In genomic region chr10:132885451-132886210, GRCh38 we compare ENCODE assay signal across 29 cellular contexts. TPM values are rescaled to one million over a fixed set of nuclear protein-coding genes. Genes with fewer than 3 reads are reported as not detected.
DNase-seq lines count a peak whose midpoint lies in the region; ATAC-seq, FAIRE-seq and TF ChIP-seq lines count a peak whose summit lies in the region.
"Had no signal": no experiment of that assay in that cellular context is flagged by ENCODE, and none has a peak within 500 bp of the region (broad histone marks: within the 10 kb centered on the region; RNA-seq: fewer than 3 reads in every experiment).

No MANE protein-coding gene starts in this region.

- H3K36me3 Mint-ChIP-seq in activated naive CD4-positive, alpha-beta T cell treated with anti-CD3 and anti-CD28 coated beads, Interleukin-2, amount 10 ng/mL, durations not matched to agents 7 days and 5 days, result no peaks in the 10 kb centered on the region
- no peaks in the 10 kb centered on the region for H3K36me3 Mint-ChIP-seq in type B pancreatic cell
- H3K36me3 Mint-ChIP-seq: activated CD4-positive, alpha-beta memory T cell treated with anti-CD3 and anti-CD28 coated beads for 36 hours; activated naive CD4-positive, alpha-beta T cell treated with anti-CD3 and anti-CD28 coated beads, Interleukin-2, amount 50 U/mL, for 24 hours; CD4-positive, alpha-beta memory T cell; stimulated activated effector memory CD8-positive, alpha-beta T cell treated with anti-CD3 and anti-CD28 coated beads, Interleukin-12 subunit alpha, Interleukin-12 subunit beta, amount 100 ng/mL, for 72 hours had no signal

- H3K4me3 ChIP-seq in H1 (ENCODE audit: extremely low read depth in 1 of 4, insufficient read depth in 2 of 4, low read depth in 3 of 4, low read length in 4 of 4), result no peak overlapping the region
- no peak overlapping the region for H3K4me3 ChIP-seq in mucosa of descending colon
- H3K4me3 ChIP-seq: gastrocnemius medialis, uterus had no signal

- ATAC-seq in mucosa of descending colon, result no peak
- ATAC-seq: gastrocnemius medialis, HCT116 had no signal

- TF ChIP-seq CTCF in H1 (IDR thresholded peaks at IDR 0.05; ENCODE audit: control extremely low read depth in 1 of 3, insufficient read depth in 1 of 3, low read depth in 1 of 3, low read length in 3 of 3) (no peak), mucosa of descending colon (IDR thresholded peaks at IDR 0.05) (no peak), type B pancreatic cell (conservative IDR thresholded peaks at IDR 0.05) (no peak)

- H3K23ac ChIP-seq in H1 (ENCODE audit: insufficient read length), result no peak overlapping the region

- intact Hi-C loops in mucosa of descending colon (cut with DNase I, micrococcal nuclease), result no loop called here

- no peak overlapping the region for H2AFZ ChIP-seq in H1 (ENCODE audit: low read length)

- peaks cover 6% of the 10 kb centered on the region; the same call in 1 of the 2 replicates for H3K23me2 ChIP-seq in H1 (ENCODE audit: low read depth, low read length)

- CTCF ChIA-PET in activated naive CD4-positive, alpha-beta T cell treated with anti-CD3 and anti-CD28 coated beads, Interleukin-2, amount 10 ng/mL, durations not matched to agents 7 days and 5 days (lab: Charles Lee), result no interaction called here
- CTCF ChIA-PET in H1 (lab: Charles Lee; ENCODE audit: partially characterized antibody), result interaction anchor here (0.7 to 2.3 kb wide), 8 partner anchors 10 to 77 kb away, joined by 3 to 8 read pairs (median 4); no protein-coding TSS in a partner anchor

- DNase-seq in activated naive CD4-positive, alpha-beta T cell treated with anti-CD3 and anti-CD28 coated beads, Interleukin-2, amount 10 ng/mL, durations not matched to agents 7 days and 5 days, result peak; percentile 15
- no peak for DNase-seq in activated naive CD4-positive, alpha-beta T cell (lab: John Stamatoyannopoulos, UW)
- DNase-seq in H1 (ENCODE audit: low read depth in 1 of 2, low spot score in 2 of 2) (no peak), mucosa of descending colon (peak in 2 of 3 donors; percentile 16 to 39), type B pancreatic cell (ENCODE audit: extremely low spot score, unreplicated experiment) (peak; percentile 61), NCI-H2107 (lab: John Stamatoyannopoulos, UW) (no peak), UCSD-AML1 (lab: John Stamatoyannopoulos, UW; ENCODE audit: unreplicated experiment) (no peak)
- DNase-seq in activated CD4-positive, CD25-positive, alpha-beta regulatory T cell treated with anti-CD3 and anti-CD28 coated beads, Interleukin-2, amount 50 U/mL, for 72 hours, result no peak
- DNase-seq: activated CD4-positive, alpha-beta memory T cell treated with anti-CD3 and anti-CD28 coated beads for 36 hours; AML-193; amniotic stem cell; brain microvascular endothelial cell; CD4-positive, alpha-beta memory T cell; EL; kidney glomerular epithelial cell; mesenchymal stem cell; NCI-H1930; OCI-M1; stimulated activated CD4-positive, alpha-beta T cell treated with anti-CD3 and anti-CD28 coated beads, Interleukin-15, amount 100 ng/mL, for 24 hours; stimulated activated CD4-positive, alpha-beta T cell treated with anti-CD3 and anti-CD28 coated beads, Interleukin-4, amount 100 ng/mL, for 4 hours had no signal

- no peak overlapping the region for H4K5ac ChIP-seq in H1 (ENCODE audit: insufficient read length, low read depth, low read length)

- H3K4me2 ChIP-seq in H1 (ENCODE audit: insufficient read depth in 1 of 2, low read depth in 2 of 2, low read length in 2 of 2), result no peak overlapping the region

- H3K14ac ChIP-seq in H1 (ENCODE audit: insufficient read length), result no peak overlapping the region

- no peak overlapping the region for H4K91ac ChIP-seq in H1 (replicated peaks; ENCODE audit: insufficient read length, low read length)

- no peak overlapping the region for H2BK12ac ChIP-seq in H1 (ENCODE audit: low read depth, low read length)

- H3K79me1 ChIP-seq in H1 (ENCODE audit: low read depth, low read length), result no peaks in the 10 kb centered on the region

- 93% methylated on average over 12 of the region's 31 CpGs; no CpG with 5 or more reads in 1 of the 2 experiments for WGBS in H1 (ENCODE audit: extremely low coverage in 1 of 2, insufficient coverage in 1 of 2, insufficient read length in 1 of 2, insufficient replicate concordance in 2 of 2, low coverage in 1 of 2, low lambda C conversion rate in 2 of 2, missing lambda C conversion rate in 1 of 2), 2 experiments

- H2BK120ac ChIP-seq in H1 (replicated peaks; ENCODE audit: low read depth, low read length), result no peak overlapping the region

- no peak overlapping the region for H3K27ac Mint-ChIP-seq in activated naive CD4-positive, alpha-beta T cell treated with anti-CD3 and anti-CD28 coated beads, Interleukin-2, amount 10 ng/mL, durations not matched to agents 7 days and 5 days
- H3K27ac Mint-ChIP-seq in type B pancreatic cell, result no peak overlapping the region
- H3K27ac Mint-ChIP-seq: activated CD4-positive, alpha-beta memory T cell treated with anti-CD3 and anti-CD28 coated beads for 36 hours; activated naive CD4-positive, alpha-beta T cell treated with anti-CD3 and anti-CD28 coated beads, Interleukin-2, amount 50 U/mL, for 24 hours; activated T-helper 1 cell treated with anti-CD3 and anti-CD28 coated beads, Interleukin-12 subunit alpha, Interleukin-12 subunit beta, Interleukin-2, Interleukin-4 antibody, amounts not matched to agents 30 ng/mL and 10 ng/mL and 1 ng/mL, durations not matched to agents 14 hours and 24 hours and 36 hours; CD4-positive, alpha-beta memory T cell; stimulated activated effector memory CD8-positive, alpha-beta T cell treated with anti-CD3 and anti-CD28 coated beads, Interleukin-12 subunit alpha, Interleukin-12 subunit beta, amount 100 ng/mL, for 72 hours; T-helper 1 cell treated with Interleukin-12 subunit alpha and Interleukin-12 subunit beta and Interleukin-4 antibody, amounts not matched to agents 30 μg/mL and 1 μg/mL, for 36 hours had no signal

- no peak overlapping the region for H3K18ac ChIP-seq in H1 (ENCODE audit: extremely low read depth, low read length)

- no peak overlapping the region for H3K4me3 Mint-ChIP-seq in activated naive CD4-positive, alpha-beta T cell treated with anti-CD3 and anti-CD28 coated beads, Interleukin-2, amount 10 ng/mL, durations not matched to agents 7 days and 5 days
- H3K4me3 Mint-ChIP-seq in type B pancreatic cell, result no peak overlapping the region
- H3K4me3 Mint-ChIP-seq: activated CD4-positive, alpha-beta memory T cell treated with anti-CD3 and anti-CD28 coated beads for 36 hours; activated naive CD4-positive, alpha-beta T cell treated with anti-CD3 and anti-CD28 coated beads, Interleukin-2, amount 50 U/mL, for 24 hours; activated T-helper 1 cell treated with anti-CD3 and anti-CD28 coated beads, Interleukin-12 subunit alpha, Interleukin-12 subunit beta, Interleukin-2, Interleukin-4 antibody, amounts not matched to agents 30 ng/mL and 10 ng/mL and 1 ng/mL, durations not matched to agents 14 hours and 24 hours and 36 hours; CD4-positive, alpha-beta memory T cell; stimulated activated effector memory CD8-positive, alpha-beta T cell treated with anti-CD3 and anti-CD28 coated beads, Interleukin-12 subunit alpha, Interleukin-12 subunit beta, amount 100 ng/mL, for 72 hours; T-helper 1 cell treated with Interleukin-12 subunit alpha and Interleukin-12 subunit beta and Interleukin-4 antibody, amounts not matched to agents 30 μg/mL and 1 μg/mL, for 36 hours had no signal

- H3K4me1 ChIP-seq in H1 (replicated peaks in 1 of 4; ENCODE audit: control insufficient read depth in 3 of 4, insufficient read depth in 4 of 4, low read length in 3 of 4), result peaks cover 0 to 9% (median 6%) of the 10 kb centered on the region in 4 experiments; a peak in 3 of 7 replicates
- H3K4me1 ChIP-seq in mucosa of descending colon (ENCODE audit: low read depth), result no peaks in the 10 kb centered on the region
- H3K4me1 ChIP-seq: gastrocnemius medialis, uterus had no signal

- H2BK5ac ChIP-seq in H1 (ENCODE audit: low read depth, low read length), result 0 out of 2 replicates have a peak overlapping the region, but pooled peaks have one; percentile 13

- peaks cover 0 to 2% (median 0%) of the 10 kb centered on the region in 4 experiments; a peak in 1 of 7 replicates for H3K27me3 ChIP-seq in H1 (replicated peaks in 1 of 4; ENCODE audit: control insufficient read depth in 3 of 4, extremely low read depth in 1 of 4, insufficient read depth in 3 of 4, low read length in 3 of 4)
- H3K27me3 ChIP-seq: uterus had no signal

- no peak overlapping the region for H3K56ac ChIP-seq in H1 (replicated peaks; ENCODE audit: insufficient read length, low read depth, low read length)

- no peaks in the 10 kb centered on the region for H3K4me1 Mint-ChIP-seq in activated naive CD4-positive, alpha-beta T cell treated with anti-CD3 and anti-CD28 coated beads, Interleukin-2, amount 10 ng/mL, durations not matched to agents 7 days and 5 days
- peaks cover 6% of the 10 kb centered on the region for H3K4me1 Mint-ChIP-seq in type B pancreatic cell (ENCODE audit: unreplicated experiment)
- H3K4me1 Mint-ChIP-seq: activated naive CD4-positive, alpha-beta T cell treated with anti-CD3 and anti-CD28 coated beads, Interleukin-2, amount 50 U/mL, for 24 hours; CD4-positive, alpha-beta memory T cell; stimulated activated effector memory CD8-positive, alpha-beta T cell treated with anti-CD3 and anti-CD28 coated beads, Interleukin-12 subunit alpha, Interleukin-12 subunit beta, amount 100 ng/mL, for 72 hours had no signal

- no peaks in the 10 kb centered on the region for H4K20me1 ChIP-seq in H1 (replicated peaks in 1 of 2; ENCODE audit: control insufficient read depth in 1 of 2, insufficient read depth in 2 of 2, low read length in 2 of 2)

- H4K8ac ChIP-seq in H1 (ENCODE audit: extremely low read depth, insufficient read depth, low read length), result peak overlapping the region; percentile 57; the same call in 1 of the 2 replicates

- H3K27me3 Mint-ChIP-seq in activated naive CD4-positive, alpha-beta T cell treated with anti-CD3 and anti-CD28 coated beads, Interleukin-2, amount 10 ng/mL, durations not matched to agents 7 days and 5 days, result no peaks in the 10 kb centered on the region
- H3K27me3 Mint-ChIP-seq in type B pancreatic cell, result peaks cover 36% of the 10 kb centered on the region
- H3K27me3 Mint-ChIP-seq: activated CD4-positive, alpha-beta memory T cell treated with anti-CD3 and anti-CD28 coated beads for 36 hours; CD4-positive, alpha-beta memory T cell had no signal

- TF ChIP-seq POLR2A in H1 (IDR thresholded peaks at IDR 0.05; ENCODE audit: control extremely low read depth in 1 of 2, low read depth in 2 of 2, low read length in 2 of 2), result no peak

- H3K9ac ChIP-seq in H1 (replicated peaks in 1 of 4; ENCODE audit: extremely low read depth in 1 of 4, low read depth in 3 of 4, low read length in 3 of 4), result no peak overlapping the region

- H3K9me3 Mint-ChIP-seq in activated naive CD4-positive, alpha-beta T cell treated with anti-CD3 and anti-CD28 coated beads, Interleukin-2, amount 10 ng/mL, durations not matched to agents 7 days and 5 days, result no peaks in the 10 kb centered on the region
- H3K9me3 Mint-ChIP-seq in type B pancreatic cell, result no peaks in the 10 kb centered on the region
- H3K9me3 Mint-ChIP-seq: activated CD4-positive, alpha-beta memory T cell treated with anti-CD3 and anti-CD28 coated beads for 36 hours; activated naive CD4-positive, alpha-beta T cell treated with anti-CD3 and anti-CD28 coated beads, Interleukin-2, amount 50 U/mL, for 24 hours; activated T-helper 1 cell treated with anti-CD3 and anti-CD28 coated beads, Interleukin-12 subunit alpha, Interleukin-12 subunit beta, Interleukin-2, Interleukin-4 antibody, amounts not matched to agents 30 ng/mL and 10 ng/mL and 1 ng/mL, durations not matched to agents 14 hours and 24 hours and 36 hours; CD4-positive, alpha-beta memory T cell; stimulated activated effector memory CD8-positive, alpha-beta T cell treated with anti-CD3 and anti-CD28 coated beads, Interleukin-12 subunit alpha, Interleukin-12 subunit beta, amount 100 ng/mL, for 72 hours; T-helper 1 cell treated with Interleukin-12 subunit alpha and Interleukin-12 subunit beta and Interleukin-4 antibody, amounts not matched to agents 30 μg/mL and 1 μg/mL, for 36 hours had no signal

- H3K36me3 ChIP-seq in H1 (ENCODE audit: control insufficient read depth in 2 of 4, insufficient read depth in 4 of 4, low read length in 3 of 4) (no peaks in the 10 kb centered on the region), mucosa of descending colon (ENCODE audit: low read depth) (no peaks in the 10 kb centered on the region)
- H3K36me3 ChIP-seq: brain microvascular endothelial cell, gastrocnemius medialis, uterus had no signal

- no peak overlapping the region for H3K27ac ChIP-seq in H1 (ENCODE audit: low read depth, low read length)
- H3K27ac ChIP-seq: brain microvascular endothelial cell, gastrocnemius medialis, uterus had no signal

- TF ChIP-seq EP300 in H1 (IDR thresholded peaks at IDR 0.05; ENCODE audit: borderline replicate concordance in 1 of 2, low read depth in 2 of 2, low read length in 2 of 2), result no peak

- no peak for TF ChIP-seq RAD21 in H1 (IDR thresholded peaks at IDR 0.05 in 1 of 2, conservative IDR thresholded peaks at IDR 0.05 in 1 of 2; ENCODE audit: low read depth in 2 of 2, low read length in 2 of 2)

- H2BK15ac ChIP-seq in H1 (ENCODE audit: low read length), result peak overlapping the region; percentile 29; the same call in 1 of the 2 replicates

- H3K79me2 ChIP-seq in H1 (ENCODE audit: control insufficient read depth in 1 of 2, insufficient read depth in 2 of 2, low read length in 2 of 2), result no peaks in the 10 kb centered on the region

- no peak for FAIRE-seq in H1 (lab: Jason Lieb, UNC)
- FAIRE-seq: A204.1 had no signal

- no peak overlapping the region for H3K4ac ChIP-seq in H1 (replicated peaks; ENCODE audit: insufficient read length, low read depth, low read length)

- no peak overlapping the region for H2BK20ac ChIP-seq in H1 (ENCODE audit: low read length)

- POLR2A ChIA-PET in H1 (lab: Charles Lee; ENCODE audit: partially characterized antibody), result no interaction called here

- H3K9me3 ChIP-seq in H1 (ENCODE audit: insufficient read depth in 2 of 2, low read depth in 1 of 2, low read length in 1 of 2) (no peaks in the 10 kb centered on the region), mucosa of descending colon (no peaks in the 10 kb centered on the region)
- H3K9me3 ChIP-seq: gastrocnemius medialis, uterus had no signal

- no peak overlapping the region for H2AK5ac ChIP-seq in H1 (ENCODE audit: low read depth, low read length)

RNA-seq across cellular contexts. Expression of gene CFAP46, which starts 56.7 kb away (rescaled TPM):
- total RNA-seq in H1 (2021; fragmentation: NEBNext Ultra II Directional; extraction: Animal tissue kit (Norgen Biotek cat#: 25700)), result 3.1 and 4.8 TPM in 2 replicates
- polyA plus RNA-seq in H1 (2011; rRNA removed), result 2.2 and 2.6 TPM in 2 replicates
- 2.7 TPM for polyA plus RNA-seq in H1 (2011; cell fraction: cytosol; rRNA removed)
- polyA plus RNA-seq in H1 (2011; cell fraction: nucleus; rRNA removed), result 8.9 TPM
- polyA plus RNA-seq in H1 (2012, experiment 1 of 2), result 2.5 to 4.7 TPM (median 3.4 TPM) in 4 replicates
- polyA plus RNA-seq in H1 (2012, experiment 2 of 2), result 2.7 TPM
- polyA plus RNA-seq in H1 (2013, experiment 1 of 2), result 2.8 TPM
- polyA plus RNA-seq in H1 (2013, experiment 2 of 2), result 2.5 TPM
- 3.9 TPM in 2 replicates for polyA minus RNA-seq in H1 (2011; rRNA and poly(A)+ RNA removed)
- polyA minus RNA-seq in H1 (2011; cell fraction: cytosol; rRNA and poly(A)+ RNA removed), result 0.29 TPM
- polyA minus RNA-seq in H1 (2011; cell fraction: nucleus; rRNA and poly(A)+ RNA removed), result 5.8 TPM
- total RNA-seq in mucosa of descending colon, result 1 to 10 TPM in 1 of 3 donors, under 1 TPM in 1, not detected in 1; 0.78 to 1.0 TPM
- total RNA-seq in type B pancreatic cell (ENCODE audit: low replicate concordance), result 2.9 and 10.9 TPM in 2 replicates
- total RNA-seq: activated T-helper 1 cell treated with anti-CD3 and anti-CD28 coated beads, Interleukin-12 subunit alpha, Interleukin-12 subunit beta, Interleukin-2, Interleukin-4 antibody, amounts not matched to agents 30 ng/mL and 10 ng/mL and 1 ng/mL, durations not matched to agents 14 hours and 24 hours and 36 hours; CD4-positive, alpha-beta memory T cell; subcutaneous adipose tissue had no signal
- polyA plus RNA-seq: CD4-positive, alpha-beta memory T cell had no signal

Comparison
In these comparisons a context has a peak if more than half of its experiments do, and no peak if none do; other contexts are left out.
1. DNase-seq: peak in activated naive CD4-positive, alpha-beta T cell treated with anti-CD3 and anti-CD28 coated beads, Interleukin-2, amount 10 ng/mL, durations not matched to agents 7 days and 5 days (single experiment), mucosa of descending colon (2 of 3) and type B pancreatic cell (single experiment); none in activated naive CD4-positive, alpha-beta T cell (0 of 4), H1 (0 of 2), NCI-H2107 (single experiment), UCSD-AML1 (single experiment) and activated CD4-positive, CD25-positive, alpha-beta regulatory T cell treated with anti-CD3 and anti-CD28 coated beads, Interleukin-2, amount 50 U/mL, for 72 hours (single experiment).